18 cellular contexts compared by ENCODE assay signal in genomic region chr18:66795011-66795410, GRCh38.
DNase-seq lines count a peak whose midpoint lies in the region; ATAC-seq and TF ChIP-seq lines count a peak whose summit lies in the region.
"Had no signal": no experiment of that assay in that cellular context is flagged by ENCODE, and none has a peak within 500 bp of the region (broad histone marks: within the 10 kb centered on the region; RNA-seq: fewer than 3 reads in every experiment).

No MANE protein-coding gene starts in this region.

- no peaks in the 10 kb centered on the region for H3K4me1 ChIP-seq in heart right ventricle
- H3K4me1 ChIP-seq: BE2C had no signal

- intact Hi-C loops in heart right ventricle (cut with DNase I) = no loop called here

- no peak overlapping the region for H3K27ac ChIP-seq in heart right ventricle
- H3K27ac ChIP-seq: 22Rv1, RWPE1 had no signal

- 27 to 33% methylated on average over 3 of the region's 3 CpGs for WGBS in heart right ventricle, 2 donors

- H3K9me3 ChIP-seq in heart right ventricle = no peaks in the 10 kb centered on the region
- H3K9me3 ChIP-seq: BE2C had no signal

- H3K4me3 ChIP-seq in epithelial cell of esophagus (ENCODE audit: low read length) (no peak overlapping the region), heart right ventricle (no peak overlapping the region)

- H3K36me3 ChIP-seq in heart right ventricle = no peaks in the 10 kb centered on the region
- H3K36me3 ChIP-seq: BE2C had no signal

- ATAC-seq in heart right ventricle (no peak), GM21619 (IDR thresholded peaks at IDR 0.05; ENCODE audit: unreplicated experiment) (no peak)

- TF ChIP-seq CTCF in epithelial cell of esophagus (IDR thresholded peaks at IDR 0.05; ENCODE audit: insufficient read depth, low read depth, low read length, missing control alignments) (no peak), heart right ventricle (IDR thresholded peaks at IDR 0.05) (no peak)

- no peaks in the 10 kb centered on the region for H3K27me3 ChIP-seq in heart right ventricle
- H3K27me3 ChIP-seq: BE2C had no signal

- DNase-seq in NCI-H748 (lab: John Stamatoyannopoulos, UW; ENCODE audit: unreplicated experiment) = peak; percentile 35
- DNase-seq in NCI-H748 treated with DMSO at 0.1 percent for 48 hours (lab: John Stamatoyannopoulos, UW) = no peak
- peak; percentile 1 for DNase-seq in amniotic epithelial cell (ENCODE audit: low read depth)
- DNase-seq in epithelial cell of esophagus (ENCODE audit: low read depth) = peak; percentile 16
- peak; percentile 2 for DNase-seq in renal cortical epithelial cell (ENCODE audit: low read depth)
- DNase-seq in NAMALWA (ENCODE audit: low spot score) = no peak
- no peak for DNase-seq in heart right ventricle
- DNase-seq: BE2C; Calu3; CD4-positive, alpha-beta T cell; DMS53; NCI-H1092 treated with DMSO at 0.1 percent for 48 hours; NCI-H187; NCI-H345; NCI-H774 had no signal

Comparison
In these comparisons a context has a peak if more than half of its experiments do, and no peak if none do; other contexts are left out.
1. DNase-seq: peak in NCI-H748 (single experiment), amniotic epithelial cell (single experiment), epithelial cell of esophagus (single experiment) and renal cortical epithelial cell (single experiment); none in NCI-H748 treated with DMSO at 0.1 percent for 48 hours (single experiment), NAMALWA (single experiment) and heart right ventricle (0 of 2).